Comparison of ENCODE assay signal across 10 cellular contexts in genomic region chr21:35658242-35658641, GRCh38.
DNase-seq lines count a peak whose midpoint lies in the region; ATAC-seq, FAIRE-seq and TF ChIP-seq lines count a peak whose summit lies in the region.
"Had no signal": no experiment of that assay in that cellular context is flagged by ENCODE, and none has a peak within 500 bp of the region (broad histone marks: within the 10 kb centered on the region; RNA-seq: fewer than 3 reads in every experiment).

No MANE protein-coding gene starts in this region.

- H3K27me3 ChIP-seq in bronchial epithelial cell (ENCODE audit: control insufficient read depth, insufficient read depth, low read length) = no peaks in the 10 kb centered on the region
- H3K27me3 ChIP-seq: gastroesophageal sphincter had no signal

- H3K36me3 ChIP-seq in bronchial epithelial cell (ENCODE audit: control insufficient read depth, insufficient read depth, low read length) = no peaks in the 10 kb centered on the region
- H3K36me3 ChIP-seq: gastroesophageal sphincter had no signal

- H3K4me3 ChIP-seq in NB4 (ENCODE audit: low read depth, low read length) (no peak overlapping the region), bronchial epithelial cell (ENCODE audit: low read depth, low read length) (no peak overlapping the region), coronary artery (no peak overlapping the region)
- H3K4me3 ChIP-seq: gastroesophageal sphincter had no signal

- TF ChIP-seq CTCF in NB4 (IDR thresholded peaks at IDR 0.05; ENCODE audit: low read depth, low read length) (no peak), bronchial epithelial cell (IDR thresholded peaks at IDR 0.05; ENCODE audit: insufficient read depth, low read length, severe bottlenecking) (no peak), coronary artery (IDR thresholded peaks at IDR 0.05) (no peak)

- TF ChIP-seq POLR2A in NB4 (IDR thresholded peaks at IDR 0.05; ENCODE audit: extremely low read depth, insufficient read length) = no peak

- peak; percentile 58 for FAIRE-seq in bronchial epithelial cell (lab: Jason Lieb, UNC)

- ATAC-seq in GM21528 (IDR thresholded peaks at IDR 0.05; ENCODE audit: low FRiP score, unreplicated experiment) = no peak
- ATAC-seq: activated CD4-positive, CD25-positive, alpha-beta regulatory T cell treated with anti-CD3 and anti-CD28 coated beads, Interleukin-2, amount 50 U/mL, for 24 hours; gastroesophageal sphincter had no signal

- peak overlapping the region in 1 of 2 donors; percentile 37 for H3K27ac ChIP-seq in coronary artery
- H3K27ac ChIP-seq: gastroesophageal sphincter had no signal

- DNase-seq in EH (ENCODE audit: low read depth) = peak; percentile 94
- DNase-seq in NB4 (ENCODE audit: low read depth) = peak; percentile 77
- no peak for DNase-seq in bronchial epithelial cell (ENCODE audit: low read depth)
- DNase-seq in putamen (ENCODE audit: low spot score) = peak; percentile 41
- DNase-seq in coronary artery (ENCODE audit: low spot score) = no peak
- DNase-seq in NCI-H2227 treated with DMSO at 0.1 percent for 48 hours (lab: John Stamatoyannopoulos, UW) = no peak
- no peak for DNase-seq in HUDEP-2 (lab: John Stamatoyannopoulos, UW; ENCODE audit: unreplicated experiment in 76 of 76)

Comparison
In these comparisons a context has a peak if more than half of its experiments do, and no peak if none do; other contexts are left out.
1. DNase-seq: peak in EH (single experiment), NB4 (single experiment) and putamen (single experiment); none in bronchial epithelial cell (single experiment), coronary artery (single experiment), NCI-H2227 treated with DMSO at 0.1 percent for 48 hours (single experiment) and HUDEP-2 (0 of 76).